Comparison of ENCODE assay signal across 8 cellular contexts in the genomic region with DNA sequence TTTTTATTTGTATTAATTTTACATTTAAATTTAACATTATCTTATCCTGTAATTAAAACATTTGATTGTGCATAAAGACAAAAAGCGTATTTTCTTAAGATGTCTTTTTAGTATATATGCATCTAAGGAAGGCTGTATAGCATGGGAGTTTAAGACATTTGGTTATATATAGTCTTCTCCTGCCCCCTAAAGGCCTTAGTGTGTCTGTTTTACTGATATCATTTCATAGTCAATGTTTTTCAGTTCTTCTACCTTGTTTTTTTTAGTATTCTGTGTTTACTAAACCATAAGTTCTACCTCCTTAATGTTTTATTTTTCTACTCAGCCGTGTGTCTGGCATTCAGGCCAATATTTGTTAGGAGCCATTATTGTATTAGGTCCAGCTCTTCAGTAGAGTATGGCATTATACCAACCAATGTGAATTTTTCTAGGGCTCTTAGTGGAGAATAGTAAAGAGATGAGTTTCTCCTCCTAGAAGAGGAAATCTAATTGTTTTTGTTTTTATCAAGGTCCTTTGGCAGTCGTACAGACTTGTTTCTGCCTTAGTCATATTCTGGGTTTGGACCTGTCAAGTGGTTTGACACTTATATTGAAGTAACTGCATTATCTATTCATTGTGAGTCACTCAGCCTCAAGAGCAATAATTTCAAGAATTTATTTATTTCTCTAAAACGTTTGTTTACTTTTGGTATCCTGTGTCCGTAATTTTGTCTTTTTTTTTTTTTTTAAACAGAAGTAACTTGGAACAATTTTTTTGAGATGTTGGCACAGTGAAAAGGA.
DNase-seq lines count a peak whose midpoint lies in the region; ATAC-seq and TF ChIP-seq lines count a peak whose summit lies in the region.

No MANE protein-coding gene starts in this region.

- intact Hi-C loops in left cardiac atrium (cut with DNase I): loop anchor here in 1 of 2 donors (10.0 kb wide), 1 partner anchor 168 kb away; no protein-coding TSS in a partner anchor

- H3K4me1 Mint-ChIP-seq in T-cell: peaks cover 0 to 10% (median 0%) of the 10 kb centered on the region in 3 donors

- H3K4me3 Mint-ChIP-seq in T-cell: no peak overlapping the region

- H3K27me3 Mint-ChIP-seq in T-cell: no peaks in the 10 kb centered on the region

- ATAC-seq in GM21367 (IDR thresholded peaks at IDR 0.05; ENCODE audit: unreplicated experiment): peak; percentile 81
- peak in 2 of 4 experiments; percentile 34 to 47 for ATAC-seq in T-cell (replicated peaks in 1 of 4)
- peak; percentile 68 to 89 for ATAC-seq in left cardiac atrium
- ATAC-seq in GM19397 (IDR thresholded peaks at IDR 0.05; ENCODE audit: unreplicated experiment): no peak

- TF ChIP-seq CTCF in LNCAP (IDR thresholded peaks at IDR 0.05): peak; percentile 53; the same call in 1 of the 2 replicates

- DNase-seq in DMS53 (lab: John Stamatoyannopoulos, UW): peak; percentile 74
- DNase-seq in T-cell: no peak
- no peak for DNase-seq in left cardiac atrium
- DNase-seq in superior temporal gyrus (ENCODE audit: extremely low spot score): peak; percentile 76
- no peak for DNase-seq in stimulated activated CD4-positive, alpha-beta T cell treated with anti-CD3 and anti-CD28 coated beads, Interleukin-4, amount 100 ng/mL, for 1 hour

- peaks cover 49% of the 10 kb centered on the region for H3K36me3 Mint-ChIP-seq in T-cell

- H3K9me3 Mint-ChIP-seq in T-cell: no peaks in the 10 kb centered on the region

- POLR2A ChIA-PET in T-cell (lab: Charles Lee): no interaction called here

- peak overlapping the region; percentile 1 to 2 for H3K27ac Mint-ChIP-seq in T-cell

- CTCF ChIA-PET in T-cell (lab: Charles Lee): interaction anchor here in 1 of 2 donors (1.1 to 1.4 kb wide), 3 partner anchors 73 to 168 kb away, joined by 3 to 12 read pairs (median 3); no protein-coding TSS in a partner anchor

Comparison
In these comparisons a context has a peak if more than half of its experiments do, and no peak if none do; other contexts are left out.
1. DNase-seq: peak in DMS53 (single experiment) and superior temporal gyrus (single experiment); none in T-cell (0 of 34), left cardiac atrium (single experiment) and stimulated activated CD4-positive, alpha-beta T cell treated with anti-CD3 and anti-CD28 coated beads, Interleukin-4, amount 100 ng/mL, for 1 hour (single experiment).